In genomic region chr3:4741106-4741403, GRCh38 we compare ENCODE assay signal across 10 cellular contexts.
DNase-seq lines count a peak whose midpoint lies in the region; ATAC-seq, FAIRE-seq and TF ChIP-seq lines count a peak whose summit lies in the region.
"Had no signal": no experiment of that assay in that cellular context is flagged by ENCODE, and none has a peak within 500 bp of the region (broad histone marks: within the 10 kb centered on the region; RNA-seq: fewer than 3 reads in every experiment).

No MANE protein-coding gene starts in this region.

- H3K4me3 ChIP-seq in gastroesophageal sphincter: no peak overlapping the region
- H3K4me3 ChIP-seq in small intestine (ENCODE audit: low read depth in 1 of 2, low read length in 2 of 2): no peak overlapping the region
- H3K4me3 ChIP-seq: MG63 had no signal

- peaks cover 2% of the 10 kb centered on the region for H3K9me3 Mint-ChIP-seq in Calu3 (ENCODE audit: low read depth, unreplicated experiment)
- H3K9me3 Mint-ChIP-seq in activated CD8-positive, alpha-beta T cell treated with anti-CD3 and anti-CD28 coated beads for 36 hours: peaks cover 18% of the 10 kb centered on the region

- H3K27ac Mint-ChIP-seq in Calu3 (ENCODE audit: unreplicated experiment): peak overlapping the region; percentile 91
- peak overlapping the region; percentile 91 for H3K27ac Mint-ChIP-seq in activated CD8-positive, alpha-beta T cell treated with anti-CD3 and anti-CD28 coated beads for 36 hours

- H3K27me3 ChIP-seq in gastroesophageal sphincter (no peaks in the 10 kb centered on the region), small intestine (ENCODE audit: control insufficient read depth in 2 of 2, insufficient read depth in 2 of 2, low read length in 2 of 2) (no peaks in the 10 kb centered on the region)
- H3K27me3 ChIP-seq: MG63 had no signal

- no peak for TF ChIP-seq EP300 in gastroesophageal sphincter (IDR thresholded peaks at IDR 0.05)

- no peak for TF ChIP-seq POLR2A in gastroesophageal sphincter (IDR thresholded peaks at IDR 0.05)

- peaks cover 0 to 43% of the 10 kb centered on the region in 2 donors for H3K36me3 ChIP-seq in gastroesophageal sphincter
- no peaks in the 10 kb centered on the region for H3K36me3 ChIP-seq in small intestine (ENCODE audit: control insufficient read depth in 2 of 2, insufficient read depth in 2 of 2, low read length in 2 of 2)
- H3K36me3 ChIP-seq: MG63 had no signal

- H3K36me3 Mint-ChIP-seq in Calu3 (ENCODE audit: insufficient read depth, unreplicated experiment): peaks cover 27% of the 10 kb centered on the region
- peaks cover 65% of the 10 kb centered on the region for H3K36me3 Mint-ChIP-seq in activated CD8-positive, alpha-beta T cell treated with anti-CD3 and anti-CD28 coated beads for 36 hours (ENCODE audit: low read depth)

- CTCF ChIA-PET in Calu3 (lab: Charles Lee): interaction anchor here (1.6 kb wide), 1 partner anchor 10 kb away, joined by 6 read pairs; no protein-coding TSS in a partner anchor
- CTCF ChIA-PET in activated CD8-positive, alpha-beta T cell treated with anti-CD3 and anti-CD28 coated beads for 36 hours (lab: Charles Lee): interaction anchor here (0.7 kb wide), 1 partner anchor 15 kb away, joined by 3 read pairs; no protein-coding TSS in a partner anchor

- peak overlapping the region; percentile 33 for H3K4me3 Mint-ChIP-seq in Calu3 (ENCODE audit: low read depth, unreplicated experiment)
- H3K4me3 Mint-ChIP-seq in activated CD8-positive, alpha-beta T cell treated with anti-CD3 and anti-CD28 coated beads for 36 hours: peak overlapping the region; percentile 25

- TF ChIP-seq CTCF in Calu3 (IDR thresholded peaks at IDR 0.05; ENCODE audit: unreplicated experiment) (no peak), gastroesophageal sphincter (IDR thresholded peaks at IDR 0.05) (no peak)
- TF ChIP-seq CTCF in activated CD8-positive, alpha-beta T cell treated with anti-CD3 and anti-CD28 coated beads for 36 hours (IDR thresholded peaks at IDR 0.05): no peak

- no peaks in the 10 kb centered on the region for H3K27me3 Mint-ChIP-seq in Calu3 (ENCODE audit: unreplicated experiment)
- no peaks in the 10 kb centered on the region for H3K27me3 Mint-ChIP-seq in activated CD8-positive, alpha-beta T cell treated with anti-CD3 and anti-CD28 coated beads for 36 hours

- H3K4me1 ChIP-seq in gastroesophageal sphincter (peaks cover 13 to 61% (median 25%) of the 10 kb centered on the region in 3 donors), small intestine (ENCODE audit: control insufficient read depth in 2 of 2, insufficient read depth in 1 of 2, low read depth in 1 of 2, low read length in 1 of 2) (peaks cover 7 to 24% of the 10 kb centered on the region in 2 donors)

- no peak for FAIRE-seq in small intestine (lab: Jason Lieb, UNC)

- intact Hi-C loops in Calu3 (cut with micrococcal nuclease; ENCODE audit: unreplicated experiment): no loop called here
- intact Hi-C loops in activated CD8-positive, alpha-beta T cell treated with anti-CD3 and anti-CD28 coated beads for 36 hours (cut with micrococcal nuclease): loop anchor here (2.0 to 5.0 kb wide), 2 partner anchors 36 to 81 kb away; no protein-coding TSS in a partner anchor

- peaks cover 82% of the 10 kb centered on the region for H3K4me1 Mint-ChIP-seq in Calu3 (ENCODE audit: low read depth, unreplicated experiment)
- peaks cover 60% of the 10 kb centered on the region for H3K4me1 Mint-ChIP-seq in activated CD8-positive, alpha-beta T cell treated with anti-CD3 and anti-CD28 coated beads for 36 hours (ENCODE audit: low read depth)

- DNase-seq in Calu3 (no peak), small intestine (no peak), NCI-H2196 treated with DMSO at 0.1 percent for 48 hours (lab: John Stamatoyannopoulos, UW; ENCODE audit: unreplicated experiment) (no peak), DMS 273 treated with DMSO at 0.1 percent for 48 hours (lab: John Stamatoyannopoulos, UW) (no peak), NCI-H748 (lab: John Stamatoyannopoulos, UW; ENCODE audit: unreplicated experiment) (no peak)
- no peak for DNase-seq in activated CD8-positive, alpha-beta T cell treated with anti-CD3 and anti-CD28 coated beads for 36 hours
- DNase-seq: GDM1 had no signal

- WGBS in gastroesophageal sphincter (ENCODE audit: low coverage in 1 of 2), 2 donors: 30 to 50% methylated on average over 1 to 3 of the region's 3 CpGs
- 41 to 47% (median 42%) methylated on average over 3 of the region's 3 CpGs for WGBS in small intestine, 3 donors

- POLR2A ChIA-PET in activated CD8-positive, alpha-beta T cell treated with anti-CD3 and anti-CD28 coated beads for 36 hours (lab: Charles Lee): interaction anchor here (0.6 to 1.5 kb wide), 3 partner anchors 94 to 277 kb away, joined by 3 to 4 read pairs (median 4); no protein-coding TSS in a partner anchor

- ATAC-seq in activated CD8-positive, alpha-beta T cell treated with anti-CD3 and anti-CD28 coated beads for 36 hours: no peak
- ATAC-seq in gastroesophageal sphincter: no peak
- ATAC-seq in HG03439 (IDR thresholded peaks at IDR 0.05; ENCODE audit: unreplicated experiment): no peak

- H3K9me3 ChIP-seq in gastroesophageal sphincter (no peaks in the 10 kb centered on the region), small intestine (ENCODE audit: control insufficient read depth, low read depth) (no peaks in the 10 kb centered on the region)
- H3K9me3 ChIP-seq: MG63 had no signal

- BruUV-seq in Calu3 (replicated peaks; lab: Mats Ljungman, UMichigan): no TSS peak

- H3K27ac ChIP-seq in gastroesophageal sphincter: peak overlapping the region; percentile 77 to 92 (median 88)
- H3K27ac ChIP-seq in small intestine (ENCODE audit: low read depth in 1 of 2, low read length in 1 of 2): peak overlapping the region; percentile 67 to 96
